ENCODE assay signal across 1 cellular context in the genomic region with DNA sequence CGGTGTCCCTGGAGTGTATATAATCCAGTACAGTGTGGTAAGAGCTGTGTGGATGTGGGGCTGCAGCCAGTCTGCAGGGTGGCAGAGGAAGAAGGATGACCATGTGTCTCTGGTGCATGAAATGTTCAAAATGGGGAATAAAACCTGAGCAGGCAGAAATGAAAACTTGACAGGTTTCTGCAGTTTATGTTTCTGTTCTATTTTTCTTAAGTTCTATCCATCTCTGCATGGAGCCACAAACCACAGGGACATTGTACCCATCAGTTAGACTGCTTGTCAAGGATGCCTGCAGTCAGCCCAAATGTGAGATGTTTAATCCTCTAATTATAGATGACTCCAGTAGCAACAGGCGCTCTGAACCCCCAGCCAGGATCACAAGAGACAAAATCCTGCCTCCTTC.
TF ChIP-seq lines count a peak whose summit lies in the region.

No MANE protein-coding gene starts in this region.

TF ChIP-seq in GM23338, 12 proteins besides CTCF, POLR2A, EP300 and RAD21 (continued from another document):
- TF ChIP-seq, protein P1, sequence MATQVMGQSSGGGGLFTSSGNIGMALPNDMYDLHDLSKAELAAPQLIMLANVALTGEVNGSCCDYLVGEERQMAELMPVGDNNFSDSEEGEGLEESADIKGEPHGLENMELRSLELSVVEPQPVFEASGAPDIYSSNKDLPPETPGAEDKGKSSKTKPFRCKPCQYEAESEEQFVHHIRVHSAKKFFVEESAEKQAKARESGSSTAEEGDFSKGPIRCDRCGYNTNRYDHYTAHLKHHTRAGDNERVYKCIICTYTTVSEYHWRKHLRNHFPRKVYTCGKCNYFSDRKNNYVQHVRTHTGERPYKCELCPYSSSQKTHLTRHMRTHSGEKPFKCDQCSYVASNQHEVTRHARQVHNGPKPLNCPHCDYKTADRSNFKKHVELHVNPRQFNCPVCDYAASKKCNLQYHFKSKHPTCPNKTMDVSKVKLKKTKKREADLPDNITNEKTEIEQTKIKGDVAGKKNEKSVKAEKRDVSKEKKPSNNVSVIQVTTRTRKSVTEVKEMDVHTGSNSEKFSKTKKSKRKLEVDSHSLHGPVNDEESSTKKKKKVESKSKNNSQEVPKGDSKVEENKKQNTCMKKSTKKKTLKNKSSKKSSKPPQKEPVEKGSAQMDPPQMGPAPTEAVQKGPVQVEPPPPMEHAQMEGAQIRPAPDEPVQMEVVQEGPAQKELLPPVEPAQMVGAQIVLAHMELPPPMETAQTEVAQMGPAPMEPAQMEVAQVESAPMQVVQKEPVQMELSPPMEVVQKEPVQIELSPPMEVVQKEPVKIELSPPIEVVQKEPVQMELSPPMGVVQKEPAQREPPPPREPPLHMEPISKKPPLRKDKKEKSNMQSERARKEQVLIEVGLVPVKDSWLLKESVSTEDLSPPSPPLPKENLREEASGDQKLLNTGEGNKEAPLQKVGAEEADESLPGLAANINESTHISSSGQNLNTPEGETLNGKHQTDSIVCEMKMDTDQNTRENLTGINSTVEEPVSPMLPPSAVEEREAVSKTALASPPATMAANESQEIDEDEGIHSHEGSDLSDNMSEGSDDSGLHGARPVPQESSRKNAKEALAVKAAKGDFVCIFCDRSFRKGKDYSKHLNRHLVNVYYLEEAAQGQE (IDR thresholded peaks at IDR 0.05; ENCODE audit: unreplicated experiment) = no peak
- no peak for TF ChIP-seq POLR2AphosphoS5 (IDR thresholded peaks at IDR 0.05; ENCODE audit: low read depth)
- TF ChIP-seq JUNB (IDR thresholded peaks at IDR 0.05; ENCODE audit: unreplicated experiment) = no peak
- TF ChIP-seq EZH2phosphoT487 (IDR thresholded peaks at IDR 0.05; ENCODE audit: unreplicated experiment) = no peak
- no peak for TF ChIP-seq STAT1 (IDR thresholded peaks at IDR 0.05; ENCODE audit: unreplicated experiment)
- TF ChIP-seq ZNF114 (CRISPR knock-in tag; IDR thresholded peaks at IDR 0.05) = no peak
- no peak for TF ChIP-seq ZNF331 (CRISPR knock-in tag; IDR thresholded peaks at IDR 0.05; ENCODE audit: low read depth)
- no peak for TF ChIP-seq EZH2 (IDR thresholded peaks at IDR 0.05; ENCODE audit: low read depth, unreplicated experiment)
- TF ChIP-seq, protein P2, sequence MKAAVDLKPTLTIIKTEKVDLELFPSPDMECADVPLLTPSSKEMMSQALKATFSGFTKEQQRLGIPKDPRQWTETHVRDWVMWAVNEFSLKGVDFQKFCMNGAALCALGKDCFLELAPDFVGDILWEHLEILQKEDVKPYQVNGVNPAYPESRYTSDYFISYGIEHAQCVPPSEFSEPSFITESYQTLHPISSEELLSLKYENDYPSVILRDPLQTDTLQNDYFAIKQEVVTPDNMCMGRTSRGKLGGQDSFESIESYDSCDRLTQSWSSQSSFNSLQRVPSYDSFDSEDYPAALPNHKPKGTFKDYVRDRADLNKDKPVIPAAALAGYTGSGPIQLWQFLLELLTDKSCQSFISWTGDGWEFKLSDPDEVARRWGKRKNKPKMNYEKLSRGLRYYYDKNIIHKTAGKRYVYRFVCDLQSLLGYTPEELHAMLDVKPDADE (IDR thresholded peaks at IDR 0.05) = no peak
TF ChIP-seq in GM23338: peak in this region for 0.
